8 cellular contexts compared by ENCODE assay signal in the genomic region with DNA sequence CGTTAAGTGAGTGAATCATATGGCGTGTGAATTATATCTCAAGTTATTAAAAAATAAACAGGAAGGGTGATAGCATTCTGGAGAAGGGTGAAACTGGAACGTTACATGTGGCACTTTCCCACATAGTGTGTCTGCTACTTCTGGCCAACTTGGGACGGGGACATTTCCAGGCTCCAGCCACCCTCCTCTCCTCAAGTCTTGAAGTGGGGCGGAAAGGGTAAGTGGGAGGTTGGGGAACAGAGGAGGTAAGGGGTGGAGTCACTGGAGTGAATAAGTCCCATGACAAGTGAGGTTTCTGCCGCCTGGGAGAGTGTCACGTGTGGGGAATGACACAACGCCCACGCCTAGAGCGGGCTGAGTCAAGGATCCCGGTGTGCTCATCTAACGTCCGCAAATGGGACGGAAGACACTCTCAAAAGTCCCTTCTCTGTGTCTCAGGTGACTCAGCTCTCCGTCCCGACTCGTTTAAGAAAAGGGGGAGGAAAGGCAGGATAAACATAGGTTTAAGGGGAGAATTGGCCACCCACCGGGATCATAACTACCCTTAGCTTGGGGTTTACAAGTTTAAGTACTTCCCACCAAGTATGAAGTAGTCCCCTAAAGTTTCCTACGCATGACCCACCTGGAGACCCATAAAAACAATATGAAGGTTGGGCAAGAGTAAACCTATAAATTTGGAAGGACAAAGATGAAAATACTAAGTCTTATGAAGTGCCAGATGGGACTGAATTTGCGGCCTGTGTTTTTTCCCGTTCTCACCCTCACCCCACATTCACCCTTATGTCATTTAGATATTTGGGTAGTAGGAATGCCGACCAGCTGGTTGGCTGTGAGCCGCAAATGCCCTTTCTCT. TPM values are rescaled to one million over a fixed set of nuclear protein-coding genes. Genes with fewer than 3 reads are reported as not detected.
DNase-seq lines count a peak whose midpoint lies in the region; ATAC-seq, FAIRE-seq and TF ChIP-seq lines count a peak whose summit lies in the region.

No MANE protein-coding gene starts in this region.

- peak overlapping the region; percentile 72 for H2BK15ac ChIP-seq in IMR-90 (ENCODE audit: low read depth, low read length)

- H3K14ac ChIP-seq in IMR-90 (replicated peaks; ENCODE audit: low read depth, low read length) = peak overlapping the region; percentile 66

- H4K5ac ChIP-seq in IMR-90 (ENCODE audit: low read depth, low read length) = peak overlapping the region; percentile 93

- H3K36me3 Mint-ChIP-seq in activated naive CD8-positive, alpha-beta T cell treated with anti-CD3 and anti-CD28 coated beads, Interleukin-2, amount 50 U/mL, for 24 hours (ENCODE audit: low read depth) = peaks cover 1% of the 10 kb centered on the region

- peak overlapping the region; percentile 91 for H3K4ac ChIP-seq in IMR-90 (ENCODE audit: low read depth, low read length)

- no peak for TF ChIP-seq RAD21 in IMR-90 (IDR thresholded peaks at IDR 0.05; ENCODE audit: low read length)

- 0% methylated on average over 4 of the region's 23 CpGs; no CpG with 5 or more reads in 1 of the 2 experiments for WGBS in IMR-90 (ENCODE audit: extremely low coverage in 2 of 2, insufficient read length in 1 of 2), 2 experiments
- WGBS in pancreas, 2 donors = 5 to 8% methylated on average over 23 of the region's 23 CpGs
- WGBS in thymus = 23% methylated on average over 23 of the region's 23 CpGs

- H2AK9ac ChIP-seq in IMR-90 (replicated peaks; ENCODE audit: low read depth, low read length, poor library complexity) = peak overlapping the region; percentile 65

- H2BK5ac ChIP-seq in IMR-90 (ENCODE audit: low read depth, low read length, poor library complexity, severe bottlenecking) = peak overlapping the region; percentile 85

- H3K56ac ChIP-seq in IMR-90 (ENCODE audit: extremely low read depth, insufficient read depth, low read length) = peak overlapping the region; percentile 21; the same call in 1 of the 2 replicates

- H4K20me1 ChIP-seq in IMR-90 (ENCODE audit: insufficient read depth, low read length) = peaks cover 35% of the 10 kb centered on the region

- TF ChIP-seq POLR2A in IMR-90 (IDR thresholded peaks at IDR 0.05; ENCODE audit: low read depth, low read length) = peak; percentile 92

- H3K4me1 ChIP-seq in IMR-90 (ENCODE audit: control insufficient read depth, insufficient read depth, low read length) = peaks cover 6% of the 10 kb centered on the region
- H3K4me1 ChIP-seq in cardiac muscle cell (ENCODE audit: low read depth) = peaks cover 9% of the 10 kb centered on the region
- peaks cover 4 to 28% (median 14%) of the 10 kb centered on the region in 3 donors for H3K4me1 ChIP-seq in pancreas
- peaks cover 19% of the 10 kb centered on the region for H3K4me1 ChIP-seq in thymus (ENCODE audit: control insufficient read depth, insufficient read depth, low read length)

- no peak for FAIRE-seq in pancreas (lab: Jason Lieb, UNC)

- dilution Hi-C loops in IMR-90 (cut with HindIII; ENCODE audit: low sequenced_read_pairs, unreplicated experiment) = no loop called here

- H3K9ac ChIP-seq in IMR-90 (ENCODE audit: low read depth, low read length) = peak overlapping the region; percentile 81; the same call in 1 of the 2 replicates

- H3K9me3 ChIP-seq in AG04450 (ENCODE audit: control insufficient read depth, insufficient read depth, low read length) (no peaks in the 10 kb centered on the region; the same call in 1 of the 2 replicates), IMR-90 (ENCODE audit: control insufficient read depth, insufficient read depth, low read length) (no peaks in the 10 kb centered on the region), cardiac muscle cell (ENCODE audit: low read depth) (no peaks in the 10 kb centered on the region), pancreas (no peaks in the 10 kb centered on the region), thymus (ENCODE audit: control insufficient read depth) (no peaks in the 10 kb centered on the region)

- DNase-seq in AG04450 (ENCODE audit: low read depth, low spot score) = peak; percentile 47
- peak; percentile 94 for DNase-seq in IMR-90
- DNase-seq in SW 1271 (lab: John Stamatoyannopoulos, UW) = peak; percentile 91 to 92
- peak; percentile 90 for DNase-seq in activated naive CD8-positive, alpha-beta T cell treated with anti-CD3 and anti-CD28 coated beads, Interleukin-2, amount 50 U/mL, for 24 hours
- DNase-seq in cardiac muscle cell (ENCODE audit: low read depth in 1 of 2, low spot score in 1 of 2) = peak; percentile 71 to 93
- DNase-seq in pancreas = peak; percentile 83 to 94 (median 90)

- H2BK20ac ChIP-seq in IMR-90 (ENCODE audit: low read depth, low read length) = peak overlapping the region; percentile 53; the same call in 1 of the 2 replicates

- peak overlapping the region; percentile 83 for H2AK5ac ChIP-seq in IMR-90 (ENCODE audit: low read depth, low read length)

- no peaks in the 10 kb centered on the region for H3K36me3 ChIP-seq in IMR-90 (ENCODE audit: control insufficient read depth, insufficient read depth, low read length)
- no peaks in the 10 kb centered on the region for H3K36me3 ChIP-seq in cardiac muscle cell
- no peaks in the 10 kb centered on the region for H3K36me3 ChIP-seq in pancreas
- no peaks in the 10 kb centered on the region for H3K36me3 ChIP-seq in thymus (ENCODE audit: control insufficient read depth, insufficient read depth)

- peak overlapping the region; percentile 93 for H3K4me2 ChIP-seq in IMR-90 (ENCODE audit: low read depth, low read length)

- H3K27me3 Mint-ChIP-seq in activated naive CD8-positive, alpha-beta T cell treated with anti-CD3 and anti-CD28 coated beads, Interleukin-2, amount 50 U/mL, for 24 hours = no peaks in the 10 kb centered on the region

- H3K4me3 Mint-ChIP-seq in activated naive CD8-positive, alpha-beta T cell treated with anti-CD3 and anti-CD28 coated beads, Interleukin-2, amount 50 U/mL, for 24 hours = peak overlapping the region; percentile 86

- H3K4me3 ChIP-seq in AG04450 (ENCODE audit: low read depth, low read length) (peak overlapping the region; percentile 73), IMR-90 (ENCODE audit: insufficient read depth, low read depth, low read length) (peak overlapping the region; percentile 56), cardiac muscle cell (peak overlapping the region; percentile 48), pancreas (peak overlapping the region in 3 of 4 donors; percentile 23 to 99 (median 79)), thymus (ENCODE audit: low read length) (peak overlapping the region; percentile 100)

- POLR2A ChIA-PET in AG04450 (lab: Yijun Ruan, JAX) = interaction anchor here (0.6 to 1.5 kb wide), 2 partner anchors 31 to 55 kb away, joined by 4 to 10 read pairs; partner anchors contain the start of gene NME1
- POLR2A ChIA-PET in IMR-90 (lab: Charles Lee; ENCODE audit: unreplicated experiment) = no interaction called here

- H4K91ac ChIP-seq in IMR-90 (ENCODE audit: insufficient read depth, low read depth, low read length) = peak overlapping the region; percentile 73

- no TSS peak for BruUV-seq in IMR-90 (replicated peaks; lab: Mats Ljungman, UMichigan)

- H3K27ac ChIP-seq in AG04450 (ENCODE audit: low read depth, low read length) = peak overlapping the region; percentile 98
- H3K27ac ChIP-seq in IMR-90 (ENCODE audit: insufficient read depth, low read length) = peak overlapping the region; percentile 93
- peak overlapping the region; percentile 98 for H3K27ac ChIP-seq in cardiac muscle cell
- peak overlapping the region; percentile 98 to 100 (median 99) for H3K27ac ChIP-seq in pancreas
- H3K27ac ChIP-seq in thymus (ENCODE audit: low read depth) = peak overlapping the region; percentile 75

- H3K27ac Mint-ChIP-seq in activated naive CD8-positive, alpha-beta T cell treated with anti-CD3 and anti-CD28 coated beads, Interleukin-2, amount 50 U/mL, for 24 hours = peak overlapping the region; percentile 96

- H2AFZ ChIP-seq in IMR-90 (replicated peaks; ENCODE audit: low read length, poor library complexity) = peak overlapping the region; percentile 90

- no peak for TF ChIP-seq CTCF in AG04450 (IDR thresholded peaks at IDR 0.05; ENCODE audit: low read depth, low read length)
- no peak for TF ChIP-seq CTCF in IMR-90 (conservative IDR thresholded peaks at IDR 0.05; ENCODE audit: low read depth, low read length)
- TF ChIP-seq CTCF in cardiac muscle cell (IDR thresholded peaks at IDR 0.05; ENCODE audit: low read depth, low read length) = no peak
- TF ChIP-seq CTCF in pancreas (IDR thresholded peaks at IDR 0.05) = no peak

- H4K8ac ChIP-seq in IMR-90 (ENCODE audit: low read depth in 2 of 2, low read length in 2 of 2) = peak overlapping the region; percentile 75 to 99

- peaks cover 21% of the 10 kb centered on the region for H3K9me1 ChIP-seq in IMR-90 (ENCODE audit: insufficient read depth, low read length)

- H3K23ac ChIP-seq in IMR-90 (ENCODE audit: low read depth, low read length) = peak overlapping the region; percentile 93; the same call in 1 of the 2 replicates

- peaks cover 57% of the 10 kb centered on the region for H3K4me1 Mint-ChIP-seq in activated naive CD8-positive, alpha-beta T cell treated with anti-CD3 and anti-CD28 coated beads, Interleukin-2, amount 50 U/mL, for 24 hours

- H2BK120ac ChIP-seq in IMR-90 (ENCODE audit: low read depth, low read length) = peak overlapping the region; percentile 71

- peak; percentile 58 for ATAC-seq in GM18868 (IDR thresholded peaks at IDR 0.05; ENCODE audit: unreplicated experiment)
- ATAC-seq in IMR-90 (ENCODE audit: low read depth) = peak; percentile 15; the same call in 1 of the 2 replicates
- ATAC-seq in activated naive CD8-positive, alpha-beta T cell treated with anti-CD3 and anti-CD28 coated beads, Interleukin-2, amount 50 U/mL, for 24 hours = peak; percentile 71
- peak; percentile 72 to 86 (median 76) for ATAC-seq in pancreas

- in situ Hi-C loops in IMR-90 (cut with MboI; ENCODE audit: low sequenced_read_pairs) = no loop called here

- no peaks in the 10 kb centered on the region for H3K27me3 ChIP-seq in AG04450 (ENCODE audit: control insufficient read depth, insufficient read depth, low read length)
- no peaks in the 10 kb centered on the region for H3K27me3 ChIP-seq in IMR-90 (ENCODE audit: control insufficient read depth, insufficient read depth, low read length)
- no peaks in the 10 kb centered on the region for H3K27me3 ChIP-seq in cardiac muscle cell
- H3K27me3 ChIP-seq in pancreas = no peaks in the 10 kb centered on the region
- H3K27me3 ChIP-seq in thymus (ENCODE audit: control insufficient read depth, insufficient read depth) = no peaks in the 10 kb centered on the region

- peaks cover 10 to 26% of the 10 kb centered on the region in 2 experiments; a peak in 3 of 4 replicates for H3K79me1 ChIP-seq in IMR-90 (ENCODE audit: low read depth in 1 of 2, low read length in 2 of 2)

- peak overlapping the region; percentile 76; the same call in 1 of the 2 replicates for H3K18ac ChIP-seq in IMR-90 (ENCODE audit: low read depth, low read length)

- H3K9me3 Mint-ChIP-seq in activated naive CD8-positive, alpha-beta T cell treated with anti-CD3 and anti-CD28 coated beads, Interleukin-2, amount 50 U/mL, for 24 hours = no peaks in the 10 kb centered on the region

- CTCF ChIA-PET in AG04450 (lab: Charles Lee) (interaction anchor here (0.7 to 1.8 kb wide), 2 partner anchors 31 to 156 kb away, joined by 3 to 4 read pairs; partner anchors contain the start of gene NME1), IMR-90 (lab: Yijun Ruan, JAX) (interaction anchor here (0.6 to 1.7 kb wide), 2 partner anchors 32 to 65 kb away, joined by 3 to 5 read pairs; partner anchors contain the start of gene NME1)

- intact Hi-C loops in IMR-90 (cut with micrococcal nuclease) = loop anchor here (1.0 to 2.0 kb wide), 2 partner anchors 31 to 65 kb away; partner anchors contain the start of gene NME1
- intact Hi-C loops in pancreas (cut with DNase I) = no loop called here

RNA-seq across cellular contexts. Expression of gene SPAG9, which starts 1.2 kb away (rescaled TPM):
- 31.4 and 42.1 TPM in 2 replicates for polyA plus RNA-seq in AG04450 (2011; rRNA removed)
- 47.6 and 62.3 TPM in 2 replicates for polyA minus RNA-seq in AG04450 (2011; rRNA and poly(A)+ RNA removed)
- 75.5 and 93.9 TPM in 2 replicates for total RNA-seq in IMR-90 (2012; rRNA removed)
- polyA plus RNA-seq in IMR-90 (2012; rRNA removed) = 20.6 and 26.7 TPM in 2 replicates
- polyA plus RNA-seq in IMR-90 (2012; cell fraction: cytosol; rRNA removed) = 4.7 and 6.2 TPM in 2 replicates
- 14.2 and 68.3 TPM in 2 replicates for polyA plus RNA-seq in IMR-90 (2012; cell fraction: nucleus; rRNA removed; ENCODE audit: low replicate concordance)
- 24.5 and 66.2 TPM in 2 replicates for total RNA-seq in cardiac muscle cell
- polyA plus RNA-seq in cardiac muscle cell = 12.1 and 28.6 TPM in 2 replicates
- total RNA-seq in pancreas = 10 to 100 TPM; 32.3 to 56.1 (median 42.9) TPM
- 10 to 100 TPM; 18.7 to 33.0 TPM for polyA plus RNA-seq in pancreas
- polyA plus RNA-seq in thymus = 35.6 TPM

RNA-seq across cellular contexts. Expression of gene NME1, which starts 31.5 kb away (rescaled TPM):
- 271 and 350 TPM in 2 replicates for polyA plus RNA-seq in AG04450 (2011; rRNA removed)
- 61.7 and 69.7 TPM in 2 replicates for polyA minus RNA-seq in AG04450 (2011; rRNA and poly(A)+ RNA removed)
- 261 and 312 TPM in 2 replicates for total RNA-seq in IMR-90 (2012; rRNA removed)
- polyA plus RNA-seq in IMR-90 (2012; rRNA removed) = 311 and 365 TPM in 2 replicates
- polyA plus RNA-seq in IMR-90 (2012; cell fraction: cytosol; rRNA removed) = 294 and 458 TPM in 2 replicates
- 76.8 and 195 TPM in 2 replicates for polyA plus RNA-seq in IMR-90 (2012; cell fraction: nucleus; rRNA removed; ENCODE audit: low replicate concordance)
- total RNA-seq in cardiac muscle cell = 58.9 and 104 TPM in 2 replicates
- 115 and 194 TPM in 2 replicates for polyA plus RNA-seq in cardiac muscle cell
- 10 to 100 TPM; 15.6 to 49.1 (median 34.8) TPM for total RNA-seq in pancreas
- 10 to 100 TPM; 43.6 to 57.1 TPM for polyA plus RNA-seq in pancreas
- 58.5 TPM for polyA plus RNA-seq in thymus

RNA-seq across cellular contexts. Expression of gene NME2, which starts 44.4 kb away (rescaled TPM):
- polyA plus RNA-seq in AG04450 (2011; rRNA removed) (823 and 851 TPM in 2 replicates), IMR-90 (2012; rRNA removed) (912 and 1,059 TPM in 2 replicates), cardiac muscle cell (363 and 585 TPM in 2 replicates), pancreas (100 to 1,000 TPM; 263 to 371 TPM), thymus (382 TPM)
- 155 and 157 TPM in 2 replicates for polyA minus RNA-seq in AG04450 (2011; rRNA and poly(A)+ RNA removed)
- total RNA-seq in IMR-90 (2012; rRNA removed) (824 and 863 TPM in 2 replicates), cardiac muscle cell (393 and 614 TPM in 2 replicates), pancreas (100 to 1,000 TPM; 137 to 315 (median 286) TPM)
- 1,086 and 1,531 TPM in 2 replicates for polyA plus RNA-seq in IMR-90 (2012; cell fraction: cytosol; rRNA removed)
- polyA plus RNA-seq in IMR-90 (2012; cell fraction: nucleus; rRNA removed; ENCODE audit: low replicate concordance) = 335 and 521 TPM in 2 replicates

Comparison
In these comparisons a context has a peak if more than half of its experiments do, and no peak if none do; other contexts are left out.
1. Peak in every context shown above with its lines: DNase-seq, ATAC-seq, H3K4me3 ChIP-seq and H3K27ac ChIP-seq.
2. H3K4me3 ChIP-seq: peak in every context shown above with its lines; median percentile 100 in thymus; 79 in pancreas; 73 in AG04450; 56 in IMR-90; 48 in cardiac muscle cell.
3. ATAC-seq: peak in every context shown above with its lines; median percentile 76 in pancreas; 71 in activated naive CD8-positive, alpha-beta T cell treated with anti-CD3 and anti-CD28 coated beads, Interleukin-2, amount 50 U/mL, for 24 hours; 58 in GM18868; 15 in IMR-90.